10 cellular contexts compared by ENCODE assay signal in the genomic region with DNA sequence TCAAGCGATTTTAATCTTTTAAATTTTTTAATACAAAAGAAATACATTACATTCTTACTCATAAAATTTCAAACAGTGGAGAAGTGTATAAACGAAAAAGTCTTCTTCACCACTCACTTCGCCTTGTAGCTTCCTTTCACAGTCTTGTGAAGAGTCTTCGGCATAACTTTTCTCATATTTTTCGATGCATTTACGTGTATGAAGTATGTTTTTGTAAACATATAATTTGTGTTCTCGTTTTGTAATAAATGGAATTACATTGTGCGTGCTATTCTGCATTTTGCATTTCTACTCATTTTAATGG. TPM values are rescaled to one million over a fixed set of nuclear protein-coding genes. Genes with fewer than 3 reads are reported as not detected.
A peak's percentile ranks its signal among the peaks of the same experiment; 100 is the strongest.
DNase-seq lines count a peak whose midpoint lies in the region; ATAC-seq and TF ChIP-seq lines count a peak whose summit lies in the region.
"Had no signal": no experiment of that assay in that cellular context is flagged by ENCODE, and none has a peak within 500 bp of the region (broad histone marks: within the 10 kb centered on the region; RNA-seq: fewer than 3 reads in every experiment).

No MANE protein-coding gene starts in this region.

- no peaks in the 10 kb centered on the region for H4K20me1 ChIP-seq in fibroblast of lung (ENCODE audit: control insufficient read depth, extremely low read depth, insufficient read depth, low read length)

- peak overlapping the region; percentile 85 for H3K27ac Mint-ChIP-seq in activated T-cell treated with anti-CD3 and anti-CD28 coated beads, Interleukin-2, amount 50 U/mL, for 72 hours

- H3K9me3 ChIP-seq in SJSA1 (replicated peaks) (no peaks in the 10 kb centered on the region), fibroblast of lung (ENCODE audit: control insufficient read depth, insufficient read depth, low read depth, low read length) (no peaks in the 10 kb centered on the region), subcutaneous abdominal adipose tissue (ENCODE audit: control insufficient read depth in 5 of 5, low read length in 5 of 5) (peaks cover 0 to 6% (median 5%) of the 10 kb centered on the region in 5 donors)

- in situ Hi-C loops in GM13977 (cut with MboI; ENCODE audit: low pct_unique_long_range_greater_than_20kb, low sequenced_read_pairs, unreplicated experiment) = no loop called here

- H3K79me2 ChIP-seq in fibroblast of lung (ENCODE audit: control insufficient read depth, insufficient read depth, low read length) = peaks cover 10% of the 10 kb centered on the region

- DNase-seq in activated T-cell treated with anti-CD3 and anti-CD28 coated beads, Interleukin-2, amount 50 U/mL, for 72 hours = no peak
- DNase-seq in activated T-cell treated with anti-CD3 and anti-CD28 coated beads, Interleukin-2, amount 50 U/mL, for 48 hours = no peak
- DNase-seq in SJSA1 (ENCODE audit: low read depth in 1 of 2, low spot score in 2 of 2) (no peak), fibroblast of lung (ENCODE audit: low read depth in 2 of 2) (no peak), GM13977 (ENCODE audit: low spot score) (no peak)
- DNase-seq: mesendoderm had no signal

- H3K4me3 Mint-ChIP-seq in activated T-cell treated with anti-CD3 and anti-CD28 coated beads, Interleukin-2, amount 50 U/mL, for 72 hours = peak overlapping the region; percentile 96 to 100

- H3K9me3 Mint-ChIP-seq in activated T-cell treated with anti-CD3 and anti-CD28 coated beads, Interleukin-2, amount 50 U/mL, for 72 hours = no peaks in the 10 kb centered on the region

- H3K4me1 ChIP-seq in SJSA1 (replicated peaks) = peaks cover 19% of the 10 kb centered on the region
- H3K4me1 ChIP-seq in fibroblast of lung (ENCODE audit: control insufficient read depth, extremely low read depth, insufficient read depth, low read length) = no peaks in the 10 kb centered on the region
- H3K4me1 ChIP-seq in subcutaneous abdominal adipose tissue (ENCODE audit: control insufficient read depth in 5 of 5, insufficient read depth in 5 of 5, low read length in 5 of 5) = peaks cover 2 to 27% (median 24%) of the 10 kb centered on the region in 5 donors

- no peak overlapping the region for H2AFZ ChIP-seq in fibroblast of lung (ENCODE audit: low read length)

- H3K9ac ChIP-seq in fibroblast of lung (ENCODE audit: insufficient read depth, low read length) (no peak overlapping the region), subcutaneous abdominal adipose tissue (ENCODE audit: low read length in 5 of 5) (no peak overlapping the region)

- TF ChIP-seq CTCF in fibroblast of lung (conservative IDR thresholded peaks at IDR 0.05 in 1 of 2, IDR thresholded peaks at IDR 0.05 in 1 of 2; ENCODE audit: low read depth in 1 of 2, low read length in 2 of 2) (no peak), GM13977 (IDR thresholded peaks at IDR 0.05; ENCODE audit: extremely low read depth, insufficient read depth, missing control alignments) (no peak)

- H3K36me3 ChIP-seq in SJSA1 = peaks cover 8% of the 10 kb centered on the region
- H3K36me3 ChIP-seq in fibroblast of lung (ENCODE audit: control insufficient read depth, insufficient read depth, low read length) = no peaks in the 10 kb centered on the region
- peaks cover 0 to 7% (median 0%) of the 10 kb centered on the region in 5 donors for H3K36me3 ChIP-seq in subcutaneous abdominal adipose tissue (ENCODE audit: control insufficient read depth in 5 of 5, insufficient read depth in 5 of 5, low read length in 5 of 5)

- 0 out of 2 replicates have a peak overlapping the region, but pooled peaks have one; percentile 90 for H3K27ac ChIP-seq in SJSA1
- H3K27ac ChIP-seq in fibroblast of lung (ENCODE audit: insufficient read depth, low read length) = no peak overlapping the region
- no peak overlapping the region for H3K27ac ChIP-seq in subcutaneous abdominal adipose tissue (ENCODE audit: low read depth, low read length)
- H3K27ac ChIP-seq: foreskin keratinocyte had no signal

- H3K4me3 ChIP-seq in SJSA1 (no peak overlapping the region), fibroblast of lung (replicated peaks in 1 of 4; ENCODE audit: control extremely low read depth in 1 of 4, insufficient read depth in 1 of 4, low read depth in 3 of 4, low read length in 4 of 4) (peak overlapping the region in 3 of 4 experiments; percentile 8 to 71 (median 66)), subcutaneous abdominal adipose tissue (ENCODE audit: low read depth in 1 of 5, low read length in 5 of 5) (peak overlapping the region in 3 of 5 donors; percentile 3 to 90 (median 68))

- no peaks in the 10 kb centered on the region for H3K27me3 Mint-ChIP-seq in activated T-cell treated with anti-CD3 and anti-CD28 coated beads, Interleukin-2, amount 50 U/mL, for 72 hours (ENCODE audit: low read depth)

- ATAC-seq in activated T-cell treated with anti-CD3 and anti-CD28 coated beads, Interleukin-2, amount 50 U/mL, for 72 hours (replicated peaks in 1 of 2) = no peak
- no peak for ATAC-seq in GM21737 (IDR thresholded peaks at IDR 0.05; ENCODE audit: unreplicated experiment)
- ATAC-seq in GM19463 (IDR thresholded peaks at IDR 0.05; ENCODE audit: unreplicated experiment) = no peak

- peak overlapping the region; percentile 73 for H3K4me2 ChIP-seq in fibroblast of lung (ENCODE audit: extremely low read depth, insufficient read depth, low read length)

- H3K27me3 ChIP-seq in SJSA1 (replicated peaks) (no peaks in the 10 kb centered on the region), fibroblast of lung (ENCODE audit: control insufficient read depth, insufficient read depth, low read length) (no peaks in the 10 kb centered on the region), subcutaneous abdominal adipose tissue (ENCODE audit: control insufficient read depth in 5 of 5, insufficient read depth in 4 of 5, low read length in 5 of 5) (no peaks in the 10 kb centered on the region)
- H3K27me3 ChIP-seq: foreskin keratinocyte had no signal

- peaks cover 80% of the 10 kb centered on the region for H3K4me1 Mint-ChIP-seq in activated T-cell treated with anti-CD3 and anti-CD28 coated beads, Interleukin-2, amount 50 U/mL, for 72 hours (ENCODE audit: low read depth)

- peaks cover 12 to 14% of the 10 kb centered on the region in 2 donors for H3K36me3 Mint-ChIP-seq in activated T-cell treated with anti-CD3 and anti-CD28 coated beads, Interleukin-2, amount 50 U/mL, for 72 hours (ENCODE audit: insufficient read depth in 2 of 2)

RNA-seq across cellular contexts. Expression of a gene that starts 1.1 kb away (rescaled TPM):
- total RNA-seq in activated T-cell treated with anti-CD3 and anti-CD28 coated beads, Interleukin-2, amount 50 U/mL, for 72 hours = 10 to 100 TPM; 59.9 to 63.0 TPM
- 14.3 and 36.8 TPM in 2 replicates for total RNA-seq in SJSA1 (2014; rRNA removed; shearing (Covaris generic))
- 9.8 and 10.9 TPM in 2 replicates for total RNA-seq in fibroblast of lung
- 15.7 and 16.9 TPM in 2 replicates for polyA plus RNA-seq in fibroblast of lung
- polyA plus RNA-seq in fibroblast of lung (2012) = 15.3 and 16.3 TPM in 2 replicates
- polyA minus RNA-seq in fibroblast of lung (ENCODE audit: low replicate concordance) = 6.7 and 9.4 TPM in 2 replicates
